7 cellular contexts compared by ENCODE assay signal in genomic region chr14:83799230-83799629, GRCh38.
"Had no signal": no experiment of that assay in that cellular context is flagged by ENCODE, and none has a peak within 500 bp of the region (broad histone marks: within the 10 kb centered on the region; RNA-seq: fewer than 3 reads in every experiment).

No MANE protein-coding gene starts in this region.

- H3K36me3 ChIP-seq: HAP-1 had no signal

- DNase-seq: GM23248, GOT3, H7, HFFc6, IMR-90 had no signal

- H3K27ac Mint-ChIP-seq: HFFc6 had no signal

- H3K9me3 ChIP-seq: HAP-1 had no signal

- H2AFZ ChIP-seq: GM23248 had no signal

- H3K4me3 ChIP-seq: GM23248, HAP-1 had no signal

- H3K4me3 Mint-ChIP-seq: HFFc6 had no signal

- ATAC-seq: HCT116 had no signal

- H3K9ac ChIP-seq: GM23248 had no signal

- H3K27ac ChIP-seq: GM23248 had no signal
